Comparison of ENCODE assay signal across 9 cellular contexts in genomic region chr1:25619101-25619890, GRCh38. TPM values are rescaled to one million over a fixed set of nuclear protein-coding genes. Genes with fewer than 3 reads are reported as not detected.
A peak's percentile ranks its signal among the peaks of the same experiment; 100 is the strongest.
DNase-seq lines count a peak whose midpoint lies in the region; ATAC-seq, FAIRE-seq and TF ChIP-seq lines count a peak whose summit lies in the region.
"Had no signal": no experiment of that assay in that cellular context is flagged by ENCODE, and none has a peak within 500 bp of the region (broad histone marks: within the 10 kb centered on the region; RNA-seq: fewer than 3 reads in every experiment).

No MANE protein-coding gene starts in this region.

- no peaks in the 10 kb centered on the region for H3K79me2 ChIP-seq in K562 (ENCODE audit: control insufficient read depth, insufficient read depth, low read length)

- no peaks in the 10 kb centered on the region for H3K27me3 ChIP-seq in HAP-1 (ENCODE audit: low read depth)
- peaks cover 56 to 70% of the 10 kb centered on the region in 2 experiments for H3K27me3 ChIP-seq in K562 (ENCODE audit: control insufficient read depth in 2 of 2, insufficient read depth in 2 of 2, low read length in 2 of 2)

- no peak for TF ChIP-seq EP300 in K562 (IDR thresholded peaks at IDR 0.05; ENCODE audit: low read length)

- CTCF ChIA-PET in K562 (lab: Yijun Ruan, JAX; ENCODE audit: low intra/inter-chr PET ratio), result interaction anchor here (0.6 to 1.0 kb wide), 2 partner anchors 177 to 886 kb away, joined by 3 to 4 read pairs; no protein-coding TSS in a partner anchor

- in situ Hi-C loops in HAP-1 (cut with MboI; ENCODE audit: low sequenced_read_pairs), result no loop called here
- in situ Hi-C loops in K562 (cut with MboI), result loop anchor here (10.0 kb wide), 1 partner anchor 386 kb away; no protein-coding TSS in a partner anchor

- no peak overlapping the region for H3K4me3 ChIP-seq in AG10803 (ENCODE audit: low read length)
- no peak overlapping the region for H3K4me3 ChIP-seq in HAP-1
- H3K4me3 ChIP-seq in K562, result no peak overlapping the region

- POLR2A ChIA-PET in K562 (lab: Yijun Ruan, JAX), result interaction anchor here (0.6 to 0.9 kb wide), 2 partner anchors 25 to 520 kb away, joined by 3 read pairs; no protein-coding TSS in a partner anchor

- no peak overlapping the region for H3K27ac ChIP-seq in K562 (ENCODE audit: extremely low read depth, low read depth, low read length)
- H3K27ac ChIP-seq: epithelial cell of prostate had no signal

- no peak for TF ChIP-seq POLR2A in K562 (conservative IDR thresholded peaks at IDR 0.05)

- ATAC-seq in K562, result peak; percentile 43
- no peak for ATAC-seq in GM21447 (IDR thresholded peaks at IDR 0.05; ENCODE audit: unreplicated experiment)

- DNase-seq in AG10803 (ENCODE audit: low read depth), result no peak
- peak; percentile 23 to 71 for DNase-seq in HAP-1 (ENCODE audit: low spot score in 2 of 2)
- peak; percentile 67 for DNase-seq in SK-N-DZ (ENCODE audit: low spot score)
- DNase-seq in K562 (ENCODE audit: extremely low read depth in 1 of 4, low spot score in 3 of 4), result peak; percentile 44 to 64 (median 60)
- DNase-seq in inferior parietal cortex (ENCODE audit: extremely low spot score), result peak; percentile 60
- DNase-seq in stimulated activated CD4-positive, alpha-beta T cell treated with anti-CD3 and anti-CD28 coated beads, Interleukin-2, amount 100 ng/mL, for 24 hours, result peak; percentile 63 to 65
- no peak for DNase-seq in SW 1271 (lab: John Stamatoyannopoulos, UW)

- peaks cover 5% of the 10 kb centered on the region for H3K9me1 ChIP-seq in K562 (ENCODE audit: control insufficient read depth, insufficient read depth, low read length)

- TF ChIP-seq RAD21 in K562 (CRISPR knock-in tag; conservative IDR thresholded peaks at IDR 0.05 in 1 of 2, IDR thresholded peaks at IDR 0.05 in 1 of 2), result peak; percentile 38 to 64

- intact Hi-C loops in K562 (cut with micrococcal nuclease), result no loop called here

- no peak overlapping the region for H3K4me2 ChIP-seq in K562 (ENCODE audit: insufficient read depth, low read length)

- no peak overlapping the region for H2AFZ ChIP-seq in K562 (ENCODE audit: low read depth, low read length)

- TF ChIP-seq CTCF in AG10803 (conservative IDR thresholded peaks at IDR 0.05; ENCODE audit: low read length) (peak; percentile 62), K562 (IDR thresholded peaks at IDR 0.05 in 2 of 3, conservative IDR thresholded peaks at IDR 0.05 in 1 of 3; ENCODE audit: insufficient read depth in 2 of 3, low read depth in 1 of 3, low read length in 3 of 3) (peak; percentile 62 to 84 (median 72))

- no TSS peak for BruUV-seq in K562 (replicated peaks; lab: Mats Ljungman, UMichigan)

- 3% methylated on average over 11 of the region's 11 CpGs for WGBS in K562 (ENCODE audit: insufficient coverage, low coverage, missing lambda C conversion rate)

- H3K9me3 ChIP-seq in HAP-1 (no peaks in the 10 kb centered on the region; the same call in 1 of the 2 replicates), K562 (replicated peaks; ENCODE audit: control insufficient read depth, insufficient read depth, low read depth, low read length) (no peaks in the 10 kb centered on the region)

- H4K20me1 ChIP-seq in K562 (replicated peaks; ENCODE audit: control insufficient read depth, insufficient read depth, low read length), result peaks cover 19% of the 10 kb centered on the region

- H3K9ac ChIP-seq in K562 (ENCODE audit: insufficient read depth in 1 of 2, low read depth in 2 of 2, low read length in 2 of 2), result no peak overlapping the region

- H3K36me3 ChIP-seq in HAP-1 (replicated peaks), result no peaks in the 10 kb centered on the region
- H3K36me3 ChIP-seq in K562 (ENCODE audit: control insufficient read depth, insufficient read depth, low read length), result no peaks in the 10 kb centered on the region

- H3K4me1 ChIP-seq in HAP-1 (no peaks in the 10 kb centered on the region), K562 (replicated peaks in 1 of 2; ENCODE audit: control insufficient read depth in 2 of 2, insufficient read depth in 2 of 2, low read length in 2 of 2) (peaks cover 0 to 26% of the 10 kb centered on the region in 2 experiments; a peak in 2 of 5 replicates)

- peak; percentile 56 for FAIRE-seq in K562 (lab: Jason Lieb, UNC)

TF ChIP-seq in K562, 482 proteins besides CTCF, POLR2A, EP300 and RAD21 (continues in another document):
- TF ChIP-seq TEAD1 (CRISPR knock-in tag; IDR thresholded peaks at IDR 0.05) (0 out of 4 replicates have a peak, but pooled peaks of 1 of the 2 experiments have one; percentile 34), ESRRB (CRISPR knock-in tag; IDR thresholded peaks at IDR 0.05; ENCODE audit: borderline replicate concordance) (no peak), HMGN3 (IDR thresholded peaks at IDR 0.05; ENCODE audit: borderline replicate concordance, extremely low read depth, insufficient read length, low read depth, low read length) (no peak), ZBTB8A (IDR thresholded peaks at IDR 0.05; ENCODE audit: partially characterized antibody) (no peak), MAZ (CRISPR knock-in tag; conservative IDR thresholded peaks at IDR 0.05 in 1 of 2, IDR thresholded peaks at IDR 0.05 in 1 of 2) (peak in 1 of 2 experiments; percentile 47; a peak in 1 of 4 replicates), MBD2 (IDR thresholded peaks at IDR 0.05; ENCODE audit: borderline replicate concordance, low read depth) (no peak), ZNF274 (IDR thresholded peaks at IDR 0.05; ENCODE audit: borderline replicate concordance, low read depth, low read length) (no peak), ZNF551 (CRISPR knock-in tag; IDR thresholded peaks at IDR 0.05) (no peak), SMC3 (conservative IDR thresholded peaks at IDR 0.05; ENCODE audit: insufficient read depth, low read depth, low read length) (peak; percentile 38; the same call in 1 of the 2 replicates), MAFG (tag; conservative IDR thresholded peaks at IDR 0.05) (no peak), ZNF655 (CRISPR knock-in tag; IDR thresholded peaks at IDR 0.05) (no peak), CREM (IDR thresholded peaks at IDR 0.05; ENCODE audit: low read depth) (no peak), ZNF146 (CRISPR knock-in tag; IDR thresholded peaks at IDR 0.05; ENCODE audit: unreplicated experiment) (no peak), EZH2 (IDR thresholded peaks at IDR 0.05; ENCODE audit: borderline replicate concordance, low read depth, low read length) (no peak), GABPB1 (CRISPR knock-in tag; IDR thresholded peaks at IDR 0.05) (0 out of 2 replicates have a peak, but pooled peaks have one; percentile 18), ZNF311 (CRISPR knock-in tag; IDR thresholded peaks at IDR 0.05) (no peak)
- TF ChIP-seq, protein P1, sequence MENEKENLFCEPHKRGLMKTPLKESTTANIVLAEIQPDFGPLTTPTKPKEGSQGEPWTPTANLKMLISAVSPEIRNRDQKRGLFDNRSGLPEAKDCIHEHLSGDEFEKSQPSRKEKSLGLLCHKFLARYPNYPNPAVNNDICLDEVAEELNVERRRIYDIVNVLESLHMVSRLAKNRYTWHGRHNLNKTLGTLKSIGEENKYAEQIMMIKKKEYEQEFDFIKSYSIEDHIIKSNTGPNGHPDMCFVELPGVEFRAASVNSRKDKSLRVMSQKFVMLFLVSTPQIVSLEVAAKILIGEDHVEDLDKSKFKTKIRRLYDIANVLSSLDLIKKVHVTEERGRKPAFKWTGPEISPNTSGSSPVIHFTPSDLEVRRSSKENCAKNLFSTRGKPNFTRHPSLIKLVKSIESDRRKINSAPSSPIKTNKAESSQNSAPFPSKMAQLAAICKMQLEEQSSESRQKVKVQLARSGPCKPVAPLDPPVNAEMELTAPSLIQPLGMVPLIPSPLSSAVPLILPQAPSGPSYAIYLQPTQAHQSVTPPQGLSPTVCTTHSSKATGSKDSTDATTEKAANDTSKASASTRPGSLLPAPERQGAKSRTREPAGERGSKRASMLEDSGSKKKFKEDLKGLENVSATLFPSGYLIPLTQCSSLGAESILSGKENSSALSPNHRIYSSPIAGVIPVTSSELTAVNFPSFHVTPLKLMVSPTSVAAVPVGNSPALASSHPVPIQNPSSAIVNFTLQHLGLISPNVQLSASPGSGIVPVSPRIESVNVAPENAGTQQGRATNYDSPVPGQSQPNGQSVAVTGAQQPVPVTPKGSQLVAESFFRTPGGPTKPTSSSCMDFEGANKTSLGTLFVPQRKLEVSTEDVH (IDR thresholded peaks at IDR 0.05; ENCODE audit: low read depth, partially characterized antibody), result no peak

RNA-seq across cellular contexts. Expression of gene MAN1C1, which starts 2.7 kb away (rescaled TPM):
- polyA plus RNA-seq in SK-N-DZ (2014; cell fraction: cytosol; rRNA removed), result 0.97 and 3.1 TPM in 2 replicates
- 2.0 and 5.1 TPM in 2 replicates for polyA plus RNA-seq in SK-N-DZ (2014; cell fraction: nucleus; rRNA removed)
- 0.19 TPM in 1 of 2 replicates, not detected in the other for total RNA-seq in K562 (2011; cell fraction: chromatin; rRNA removed; ENCODE audit: low replicate concordance)
- total RNA-seq in K562 (2011; cell fraction: nucleolus; rRNA removed), result 0.13 and 0.50 TPM in 2 replicates
- 0.22 and 0.46 TPM in 2 replicates for total RNA-seq in K562 (2011; cell fraction: nucleoplasm; rRNA removed)
- total RNA-seq in K562 (2014; rRNA removed), result not detected in 2 replicates
- 0.15 TPM in 1 of 2 replicates, not detected in the other for total RNA-seq in K562 (2014; rRNA removed; fragmentation: Illumina TruSeq; extraction: Trizol)
- 0.18 TPM in 1 of 2 replicates, not detected in the other for total RNA-seq in K562 (2015; rRNA removed; fragmentation: Illumina TruSeq; extraction: Trizol)
- total RNA-seq in K562 (2021), result 0.22 and 0.44 TPM in 2 replicates
- 0.06 and 0.11 TPM in 2 replicates for polyA plus RNA-seq in K562 (2011; rRNA removed)
- polyA plus RNA-seq in K562 (2011; cell fraction: cytosol; rRNA removed), result 0.07 TPM in 2 replicates
- polyA plus RNA-seq in K562 (2011; cell fraction: nucleus; rRNA removed), result 0.07 and 0.25 TPM in 2 replicates
- polyA plus RNA-seq in K562 (2012), result 0.07 and 0.53 TPM in 2 replicates
- polyA plus RNA-seq in K562 (2014; fragmentation: Illumina TruSeq; extraction: Trizol), result 0.04 and 0.29 TPM in 2 replicates
- polyA plus RNA-seq in K562 (2014; fragmentation: Nextera tagmentation; extraction: Ambion mirVana), result not detected
- 0.04 TPM in 1 of 2 replicates, not detected in the other for polyA plus RNA-seq in K562 (2014; rRNA removed)
- 0.18 TPM in 1 of 2 replicates, not detected in the other for polyA minus RNA-seq in K562 (2011; rRNA and poly(A)+ RNA removed)
- polyA minus RNA-seq in K562 (2011; cell fraction: cytosol; rRNA and poly(A)+ RNA removed), result not detected in 2 replicates
- polyA minus RNA-seq in K562 (2011; cell fraction: nucleus; rRNA and poly(A)+ RNA removed), result 0.13 TPM in 1 of 2 replicates, not detected in the other

Comparison
In these comparisons a context has a peak if more than half of its experiments do, and no peak if none do; other contexts are left out.
1. DNase-seq: peak in HAP-1 (2 of 2), SK-N-DZ (single experiment), K562 (4 of 4), inferior parietal cortex (single experiment) and stimulated activated CD4-positive, alpha-beta T cell treated with anti-CD3 and anti-CD28 coated beads, Interleukin-2, amount 100 ng/mL, for 24 hours (2 of 2); none in AG10803 (single experiment) and SW 1271 (0 of 2).